ENCODE assay signal across 19 cellular contexts in genomic region chr10:29994833-29995232, GRCh38.
"Had no signal": no experiment of that assay in that cellular context is flagged by ENCODE, and none has a peak within 500 bp of the region (broad histone marks: within the 10 kb centered on the region; RNA-seq: fewer than 3 reads in every experiment).

No MANE protein-coding gene starts in this region.

- H3K36me3 ChIP-seq: cardiac muscle cell, left ventricle myocardium inferior, pancreas, sigmoid colon, stomach, thoracic aorta, WERI-Rb-1 had no signal

- H3K9me3 ChIP-seq: left ventricle myocardium inferior, mucosa of descending colon, pancreas, sigmoid colon, stomach, thoracic aorta had no signal

- H3K27ac Mint-ChIP-seq: activated CD4-positive, alpha-beta memory T cell treated with anti-CD3 and anti-CD28 coated beads for 36 hours; activated naive CD8-positive, alpha-beta T cell; dendritic cell treated with granulocyte-macrophage colony-stimulating factor and Interleukin-4, amounts not matched to agents 40 ng/mL and 50 ng/mL, for 4 days; naive B cell; stimulated activated effector memory CD8-positive, alpha-beta T cell treated with anti-CD3 and anti-CD28 coated beads, Interleukin-12 subunit alpha, Interleukin-12 subunit beta, amount 100 ng/mL, for 72 hours; T-helper 17 cell had no signal

- H3K4me1 ChIP-seq: pancreas had no signal

- H3K9me3 Mint-ChIP-seq: activated CD4-positive, alpha-beta memory T cell treated with anti-CD3 and anti-CD28 coated beads for 36 hours; dendritic cell treated with granulocyte-macrophage colony-stimulating factor and Interleukin-4, amounts not matched to agents 40 ng/mL and 50 ng/mL, for 4 days; naive B cell; stimulated activated effector memory CD8-positive, alpha-beta T cell treated with anti-CD3 and anti-CD28 coated beads, Interleukin-12 subunit alpha, Interleukin-12 subunit beta, amount 100 ng/mL, for 72 hours had no signal

- H3K4me3 Mint-ChIP-seq: activated CD4-positive, alpha-beta memory T cell treated with anti-CD3 and anti-CD28 coated beads for 36 hours; activated naive CD8-positive, alpha-beta T cell; dendritic cell treated with granulocyte-macrophage colony-stimulating factor and Interleukin-4, amounts not matched to agents 40 ng/mL and 50 ng/mL, for 4 days; naive B cell; stimulated activated effector memory CD8-positive, alpha-beta T cell treated with anti-CD3 and anti-CD28 coated beads, Interleukin-12 subunit alpha, Interleukin-12 subunit beta, amount 100 ng/mL, for 72 hours; T-helper 17 cell had no signal

- H3K4me3 ChIP-seq: cardiac muscle cell, left ventricle myocardium inferior, mucosa of descending colon, pancreas, sigmoid colon, stomach, thoracic aorta had no signal

- DNase-seq: activated CD4-positive, alpha-beta memory T cell treated with anti-CD3 and anti-CD28 coated beads for 36 hours; activated T-cell treated with anti-CD3 and anti-CD28 coated beads for 4 hours; effector CD8-positive, alpha-beta T cell; foreskin melanocyte; hypothalamus; left ventricle myocardium inferior; mucosa of descending colon; naive B cell; pancreas; sigmoid colon; stimulated activated CD4-positive, alpha-beta T cell treated with anti-CD3 and anti-CD28 coated beads, Interleukin-4, amount 100 ng/mL, for 24 hours; stomach; T-helper 17 cell; WERI-Rb-1 had no signal

- H3K27ac ChIP-seq: cardiac muscle cell, left ventricle myocardium inferior, pancreas, stomach, thoracic aorta, WERI-Rb-1 had no signal

- H3K27me3 ChIP-seq: cardiac muscle cell, pancreas, sigmoid colon had no signal

- H3K4me1 Mint-ChIP-seq: naive B cell had no signal

- H3K36me3 Mint-ChIP-seq: activated CD4-positive, alpha-beta memory T cell treated with anti-CD3 and anti-CD28 coated beads for 36 hours; activated naive CD8-positive, alpha-beta T cell; naive B cell; stimulated activated effector memory CD8-positive, alpha-beta T cell treated with anti-CD3 and anti-CD28 coated beads, Interleukin-12 subunit alpha, Interleukin-12 subunit beta, amount 100 ng/mL, for 72 hours had no signal

- ATAC-seq: mucosa of descending colon; pancreas; stimulated activated effector memory CD8-positive, alpha-beta T cell treated with anti-CD3 and anti-CD28 coated beads, Interleukin-12 subunit alpha, Interleukin-12 subunit beta, amount 100 ng/mL, for 72 hours; T-helper 17 cell had no signal
